ENCODE assay signal across 1 cellular context in the genomic region with DNA sequence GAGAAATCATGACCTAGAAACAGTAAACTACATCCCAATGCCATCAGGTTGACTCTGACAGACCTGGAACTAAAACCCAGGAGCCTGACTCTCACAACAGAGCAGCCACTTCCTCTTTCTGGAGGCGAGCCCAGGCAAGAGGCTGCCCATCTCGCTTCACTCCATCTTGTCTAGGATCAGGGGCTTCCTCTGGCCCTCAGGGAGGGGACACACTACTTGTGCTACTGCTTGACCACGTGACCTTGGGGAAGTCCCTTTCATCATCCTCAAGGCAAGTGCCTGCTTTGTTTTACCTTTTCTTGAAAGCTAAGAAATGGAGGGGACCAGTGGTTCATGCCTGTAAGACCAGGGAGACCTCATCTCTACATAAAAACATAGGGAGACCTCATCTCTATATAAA.
A peak's percentile ranks its signal among the peaks of the same experiment; 100 is the strongest.
TF ChIP-seq lines count a peak whose summit lies in the region.

No MANE protein-coding gene starts in this region.

TF ChIP-seq in HepG2, 621 proteins besides CTCF, POLR2A, EP300 and RAD21:
- TF ChIP-seq BRCA1 (CRISPR knock-in tag; IDR thresholded peaks at IDR 0.05): no peak
- TF ChIP-seq ESRRA (CRISPR knock-in tag; IDR thresholded peaks at IDR 0.05; ENCODE audit: low read depth): no peak
- no peak for TF ChIP-seq JARID2 (CRISPR knock-in tag; IDR thresholded peaks at IDR 0.05; ENCODE audit: insufficient replicate concordance)
- no peak for TF ChIP-seq ZSCAN22 (CRISPR knock-in tag; IDR thresholded peaks at IDR 0.05)
- no peak for TF ChIP-seq HOXA5 (CRISPR knock-in tag; IDR thresholded peaks at IDR 0.05)
- TF ChIP-seq RAD51 (IDR thresholded peaks at IDR 0.05; ENCODE audit: borderline replicate concordance): peak; percentile 14; the same call in 1 of the 2 replicates
- TF ChIP-seq FOXP1 (IDR thresholded peaks at IDR 0.05): no peak
- no peak for TF ChIP-seq FOXP1 (CRISPR knock-in tag; IDR thresholded peaks at IDR 0.05)
- no peak for TF ChIP-seq YY1 (IDR thresholded peaks at IDR 0.05; ENCODE audit: insufficient read depth, insufficient replicate concordance, low read depth, low read length)
TF ChIP-seq in HepG2: peak in this region for 1.
